In the genomic region with DNA sequence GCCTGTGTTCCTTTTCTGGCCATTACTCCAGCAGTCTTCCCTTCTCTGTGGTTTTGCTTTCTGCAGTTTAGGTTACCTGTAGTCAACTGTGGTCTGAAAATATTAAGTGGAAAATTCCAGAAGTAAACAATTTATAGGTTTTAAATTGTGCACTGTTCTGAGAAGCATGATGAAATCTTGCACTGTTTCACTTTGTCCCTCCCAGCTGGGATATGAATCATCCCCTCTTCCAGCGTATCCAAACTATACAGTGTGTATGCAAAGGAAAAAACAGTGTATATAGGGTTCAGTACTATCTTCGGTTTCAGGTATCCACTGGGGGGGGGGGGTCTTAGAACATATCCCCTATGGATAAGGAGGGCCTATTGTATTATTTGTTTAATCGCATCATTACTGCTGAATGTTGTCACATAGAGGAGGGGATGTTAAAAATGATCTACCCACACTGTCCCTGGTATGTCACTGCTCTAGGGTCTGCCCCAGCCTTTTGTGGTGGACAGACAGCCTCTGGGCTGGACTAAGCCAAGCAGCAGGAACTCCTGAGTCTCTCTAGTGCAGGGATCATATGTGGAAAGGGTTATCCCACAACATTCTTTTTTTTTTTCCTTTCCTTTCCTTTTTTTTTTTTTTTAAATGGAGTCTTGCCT, we compare ENCODE assay signal across 8 cellular contexts.
DNase-seq lines count a peak whose midpoint lies in the region; ATAC-seq and TF ChIP-seq lines count a peak whose summit lies in the region.

No MANE protein-coding gene starts in this region.

- H3K27me3 Mint-ChIP-seq in natural killer cell treated with Interleukin-12 subunit alpha and Interleukin-12 subunit beta and Interleukin-15 and Interleukin-18, amount 100 ng/mL, for 72 hours, result no peaks in the 10 kb centered on the region
- peaks cover 0 to 3% of the 10 kb centered on the region in 2 donors for H3K27me3 Mint-ChIP-seq in natural killer cell (ENCODE audit: low read depth in 2 of 2)

- no peaks in the 10 kb centered on the region for H3K27me3 ChIP-seq in fibroblast of lung (ENCODE audit: control insufficient read depth, insufficient read depth, low read length)

- H3K27ac ChIP-seq in fibroblast of lung (ENCODE audit: insufficient read depth, low read length), result peak overlapping the region; percentile 26

- H3K4me3 Mint-ChIP-seq in natural killer cell treated with Interleukin-12 subunit alpha and Interleukin-12 subunit beta and Interleukin-15 and Interleukin-18, amount 100 ng/mL, for 72 hours, result peak overlapping the region; percentile 51
- no peak overlapping the region for H3K4me3 Mint-ChIP-seq in natural killer cell

- H3K4me3 ChIP-seq in fibroblast of lung (replicated peaks in 1 of 4; ENCODE audit: control extremely low read depth in 1 of 4, insufficient read depth in 1 of 4, low read depth in 3 of 4, low read length in 4 of 4), result peak overlapping the region in 1 of 4 experiments; percentile 19

- no peak for ATAC-seq in natural killer cell treated with Interleukin-12 subunit alpha and Interleukin-12 subunit beta and Interleukin-15 and Interleukin-18, amount 100 ng/mL, for 72 hours
- no peak for ATAC-seq in natural killer cell
- ATAC-seq in GM21515 (IDR thresholded peaks at IDR 0.05; ENCODE audit: unreplicated experiment), result no peak
- ATAC-seq in HG02763 (IDR thresholded peaks at IDR 0.05; ENCODE audit: unreplicated experiment), result no peak

- H2AFZ ChIP-seq in fibroblast of lung (ENCODE audit: low read length), result peak overlapping the region; percentile 40

- H3K79me2 ChIP-seq in fibroblast of lung (ENCODE audit: control insufficient read depth, insufficient read depth, low read length), result no peaks in the 10 kb centered on the region

- TF ChIP-seq CTCF in natural killer cell (IDR thresholded peaks at IDR 0.05), result no peak
- TF ChIP-seq CTCF in fibroblast of lung (conservative IDR thresholded peaks at IDR 0.05 in 1 of 2, IDR thresholded peaks at IDR 0.05 in 1 of 2; ENCODE audit: low read depth in 1 of 2, low read length in 2 of 2), result no peak

- H3K36me3 ChIP-seq in fibroblast of lung (ENCODE audit: control insufficient read depth, insufficient read depth, low read length), result no peaks in the 10 kb centered on the region

- no peak for DNase-seq in natural killer cell treated with Interleukin-12 subunit alpha and Interleukin-12 subunit beta and Interleukin-15 and Interleukin-18, amount 100 ng/mL, for 72 hours (ENCODE audit: low spot score)
- DNase-seq in natural killer cell (no peak), SW480 (ENCODE audit: low spot score) (peak; percentile 83), fibroblast of lung (ENCODE audit: low read depth in 2 of 2) (peak; percentile 70 to 85), DMS153 treated with DMSO at 0.1 percent for 48 hours (lab: John Stamatoyannopoulos, UW; ENCODE audit: unreplicated experiment) (no peak), NCI-H524 (lab: John Stamatoyannopoulos, UW) (no peak)

- no peak overlapping the region for H3K9ac ChIP-seq in fibroblast of lung (ENCODE audit: insufficient read depth, low read length)

- H3K36me3 Mint-ChIP-seq in natural killer cell treated with Interleukin-12 subunit alpha and Interleukin-12 subunit beta and Interleukin-15 and Interleukin-18, amount 100 ng/mL, for 72 hours, result no peaks in the 10 kb centered on the region
- H3K36me3 Mint-ChIP-seq in natural killer cell, result no peaks in the 10 kb centered on the region

- H3K27ac Mint-ChIP-seq in natural killer cell treated with Interleukin-12 subunit alpha and Interleukin-12 subunit beta and Interleukin-15 and Interleukin-18, amount 100 ng/mL, for 72 hours, result peak overlapping the region; percentile 75 to 88
- H3K27ac Mint-ChIP-seq in natural killer cell, result no peak overlapping the region

- peaks cover 11% of the 10 kb centered on the region for H3K4me1 ChIP-seq in fibroblast of lung (ENCODE audit: control insufficient read depth, extremely low read depth, insufficient read depth, low read length)

- H3K4me1 Mint-ChIP-seq in natural killer cell treated with Interleukin-12 subunit alpha and Interleukin-12 subunit beta and Interleukin-15 and Interleukin-18, amount 100 ng/mL, for 72 hours (ENCODE audit: low read depth in 2 of 2), result peaks cover 28 to 41% of the 10 kb centered on the region in 2 donors
- peaks cover 7 to 10% of the 10 kb centered on the region in 2 donors for H3K4me1 Mint-ChIP-seq in natural killer cell

- H3K9me3 ChIP-seq in fibroblast of lung (ENCODE audit: control insufficient read depth, insufficient read depth, low read depth, low read length), result no peaks in the 10 kb centered on the region

- no peaks in the 10 kb centered on the region for H3K9me3 Mint-ChIP-seq in natural killer cell treated with Interleukin-12 subunit alpha and Interleukin-12 subunit beta and Interleukin-15 and Interleukin-18, amount 100 ng/mL, for 72 hours
- H3K9me3 Mint-ChIP-seq in natural killer cell, result no peaks in the 10 kb centered on the region

- peak overlapping the region; percentile 56 for H3K4me2 ChIP-seq in fibroblast of lung (ENCODE audit: extremely low read depth, insufficient read depth, low read length)

- no peaks in the 10 kb centered on the region for H4K20me1 ChIP-seq in fibroblast of lung (ENCODE audit: control insufficient read depth, extremely low read depth, insufficient read depth, low read length)

- intact Hi-C loops in natural killer cell (cut with micrococcal nuclease), result no loop called here

Comparison
In these comparisons a context has a peak if more than half of its experiments do, and no peak if none do; other contexts are left out.
1. H3K27ac Mint-ChIP-seq: peak in natural killer cell treated with Interleukin-12 subunit alpha and Interleukin-12 subunit beta and Interleukin-15 and Interleukin-18, amount 100 ng/mL, for 72 hours (2 of 2); none in natural killer cell (0 of 2).
2. DNase-seq: peak in SW480 (single experiment) and fibroblast of lung (2 of 2); none in natural killer cell treated with Interleukin-12 subunit alpha and Interleukin-12 subunit beta and Interleukin-15 and Interleukin-18, amount 100 ng/mL, for 72 hours (single experiment), natural killer cell (single experiment), DMS153 treated with DMSO at 0.1 percent for 48 hours (single experiment) and NCI-H524 (0 of 2).